ENCODE assay signal across 8 cellular contexts in the genomic region with DNA sequence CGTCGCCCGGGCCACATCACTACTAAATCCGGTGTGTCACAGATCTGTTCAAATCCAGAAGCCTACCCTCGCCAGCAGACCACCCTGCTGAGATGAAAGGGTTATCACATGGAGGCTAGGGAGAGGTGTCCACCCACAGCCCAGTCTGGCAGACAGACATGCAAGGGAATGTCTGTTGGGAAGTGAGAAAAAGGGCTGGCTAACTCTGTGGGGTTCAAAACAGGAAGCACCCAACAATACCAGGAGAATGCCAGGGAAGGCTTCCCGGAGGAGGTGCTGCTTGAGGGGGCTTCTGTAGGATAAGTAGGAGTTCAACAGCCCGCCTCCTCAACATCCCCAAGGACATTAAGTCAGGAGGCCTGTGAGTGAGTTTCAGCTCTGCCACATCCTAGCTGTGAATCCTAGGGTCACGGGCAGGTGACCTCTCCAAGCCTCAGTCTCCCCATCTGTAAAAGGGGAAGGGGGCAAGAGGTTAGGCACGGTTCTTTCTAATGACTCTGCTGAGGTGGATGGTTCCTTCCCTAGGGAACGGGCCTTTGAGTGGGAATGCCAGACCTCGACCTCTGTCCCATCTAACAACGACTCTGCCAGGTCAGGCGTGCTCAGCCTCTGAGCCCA. TPM values are rescaled to one million over a fixed set of nuclear protein-coding genes. Genes with fewer than 3 reads are reported as not detected.
DNase-seq lines count a peak whose midpoint lies in the region; ATAC-seq and TF ChIP-seq lines count a peak whose summit lies in the region.

No MANE protein-coding gene starts in this region.

- peak overlapping the region; percentile 74 for H3K4me3 Mint-ChIP-seq in mesothelial cell of epicardium

- ATAC-seq in heart right ventricle (no peak), Right ventricle myocardium inferior (no peak)

- peak overlapping the region; percentile 69 to 98 (median 96) for H3K4me3 ChIP-seq in heart right ventricle
- peak overlapping the region; percentile 62 for H3K4me3 ChIP-seq in brain microvascular endothelial cell (ENCODE audit: low read depth, low read length)
- peak overlapping the region; percentile 55 to 75 for H3K4me3 ChIP-seq in vagina

- H3K4me1 ChIP-seq in heart right ventricle = peaks cover 4 to 81% (median 51%) of the 10 kb centered on the region in 9 donors
- H3K4me1 ChIP-seq in vagina = peaks cover 25% of the 10 kb centered on the region

- H3K27me3 Mint-ChIP-seq in mesothelial cell of epicardium (ENCODE audit: low read depth) = peaks cover 7% of the 10 kb centered on the region

- no peaks in the 10 kb centered on the region for H3K27me3 ChIP-seq in heart right ventricle
- no peaks in the 10 kb centered on the region for H3K27me3 ChIP-seq in brain microvascular endothelial cell (replicated peaks)
- H3K27me3 ChIP-seq in vagina = no peaks in the 10 kb centered on the region

- WGBS in heart right ventricle, 2 donors = 57 to 60% methylated on average over 13 of the region's 13 CpGs

- H3K4me1 Mint-ChIP-seq in mesothelial cell of epicardium = peaks cover 17% of the 10 kb centered on the region

- H3K27ac ChIP-seq in heart right ventricle = peak overlapping the region in 9 of 10 donors; percentile 78 to 95 (median 88)
- H3K27ac ChIP-seq in brain microvascular endothelial cell = peak overlapping the region; percentile 71
- H3K27ac ChIP-seq in vagina = peak overlapping the region; percentile 80

- in situ Hi-C loops in brain microvascular endothelial cell (cut with HindIII; ENCODE audit: low pct_ligation_motif_present, low sequenced_read_pairs) = no loop called here

- intact Hi-C loops in heart right ventricle (cut with DNase I) (loop anchor here in 8 of 10 donors (2.0 to 10.0 kb wide), 7 partner anchors 37 to 104 kb away; partner anchors contain the start of gene TFIP11 (in 5 of the 8)), Right ventricle myocardium inferior (cut with DNase I) (loop anchor here (1.0 kb wide), 1 partner anchor 86 kb away; no protein-coding TSS in a partner anchor), vagina (cut with DNase I) (no loop called here)

- DNase-seq in heart right ventricle (no peak), Right ventricle myocardium inferior (ENCODE audit: missing footprints) (no peak), brain microvascular endothelial cell (no peak), mesothelial cell of epicardium (ENCODE audit: low spot score in 2 of 2, unreplicated experiment in 2 of 2) (no peak), vagina (ENCODE audit: extremely low spot score in 2 of 2) (no peak), HEK293T (ENCODE audit: extremely low spot score) (no peak), HPDE6-E6E7 (ENCODE audit: extremely low spot score) (no peak), NCI-H1417 (lab: John Stamatoyannopoulos, UW) (no peak)

- peak overlapping the region; percentile 43 for H3K27ac Mint-ChIP-seq in mesothelial cell of epicardium

- POLR2A ChIA-PET in HEK293T (lab: Yijun Ruan, JAX) = no interaction called here

- H3K9me3 Mint-ChIP-seq in mesothelial cell of epicardium = peaks cover 4% of the 10 kb centered on the region

- H3K9me3 ChIP-seq in heart right ventricle (peaks cover 0 to 5% (median 0%) of the 10 kb centered on the region in 11 donors), vagina (no peaks in the 10 kb centered on the region)

- CTCF ChIA-PET in HEK293T (lab: Yijun Ruan, JAX) = no interaction called here

- no peaks in the 10 kb centered on the region for H3K36me3 Mint-ChIP-seq in mesothelial cell of epicardium

- no peak for TF ChIP-seq POLR2A in vagina (IDR thresholded peaks at IDR 0.05)

- H3K36me3 ChIP-seq in heart right ventricle (no peaks in the 10 kb centered on the region), brain microvascular endothelial cell (replicated peaks) (no peaks in the 10 kb centered on the region), vagina (no peaks in the 10 kb centered on the region)

- TF ChIP-seq CTCF in heart right ventricle (IDR thresholded peaks at IDR 0.05) (no peak), brain microvascular endothelial cell (IDR thresholded peaks at IDR 0.05; ENCODE audit: low read depth, low read length, missing control alignments) (no peak), mesothelial cell of epicardium (IDR thresholded peaks at IDR 0.05; ENCODE audit: unreplicated experiment) (no peak), vagina (IDR thresholded peaks at IDR 0.05) (no peak)

TF ChIP-seq in HEK293T, 16 proteins besides CTCF, POLR2A, EP300 and RAD21:
- TF ChIP-seq, protein P1, sequence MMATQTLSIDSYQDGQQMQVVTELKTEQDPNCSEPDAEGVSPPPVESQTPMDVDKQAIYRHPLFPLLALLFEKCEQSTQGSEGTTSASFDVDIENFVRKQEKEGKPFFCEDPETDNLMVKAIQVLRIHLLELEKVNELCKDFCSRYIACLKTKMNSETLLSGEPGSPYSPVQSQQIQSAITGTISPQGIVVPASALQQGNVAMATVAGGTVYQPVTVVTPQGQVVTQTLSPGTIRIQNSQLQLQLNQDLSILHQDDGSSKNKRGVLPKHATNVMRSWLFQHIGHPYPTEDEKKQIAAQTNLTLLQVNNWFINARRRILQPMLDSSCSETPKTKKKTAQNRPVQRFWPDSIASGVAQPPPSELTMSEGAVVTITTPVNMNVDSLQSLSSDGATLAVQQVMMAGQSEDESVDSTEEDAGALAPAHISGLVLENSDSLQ (IDR thresholded peaks at IDR 0.05) = no peak
- TF ChIP-seq NFRKB (IDR thresholded peaks at IDR 0.05) (no peak), ARNT (IDR thresholded peaks at IDR 0.05) (no peak), ELF4 (IDR thresholded peaks at IDR 0.05) (no peak), LEF1 (IDR thresholded peaks at IDR 0.05; ENCODE audit: borderline replicate concordance) (no peak), TARDBP (IDR thresholded peaks at IDR 0.05) (no peak), HDGF (IDR thresholded peaks at IDR 0.05; ENCODE audit: borderline replicate concordance) (no peak), SUZ12 (IDR thresholded peaks at IDR 0.05) (no peak), SP1 (IDR thresholded peaks at IDR 0.05) (no peak), BHLHE40 (IDR thresholded peaks at IDR 0.05; ENCODE audit: borderline replicate concordance) (no peak), FOXA1 (IDR thresholded peaks at IDR 0.05) (no peak), ZNF384 (IDR thresholded peaks at IDR 0.05) (no peak), L3MBTL2 (conservative IDR thresholded peaks at IDR 0.05) (no peak), FOXK2 (IDR thresholded peaks at IDR 0.05) (no peak), FOXM1 (IDR thresholded peaks at IDR 0.05; ENCODE audit: borderline replicate concordance) (no peak), CTBP1 (IDR thresholded peaks at IDR 0.05; ENCODE audit: borderline replicate concordance) (no peak)

RNA-seq across cellular contexts. Expression of gene TPST2, which starts 1.1 kb away (rescaled TPM):
- total RNA-seq in heart right ventricle (10 to 100 TPM; 11.1 to 35.1 (median 19.0) TPM), Right ventricle myocardium inferior (29.1 TPM), mesothelial cell of epicardium (17.2 to 19.4 TPM (median 18.5 TPM) in 3 replicates), vagina (96.3 TPM)
- polyA plus RNA-seq in heart right ventricle = 10 to 100 TPM; 27.8 to 41.5 TPM

RNA-seq across cellular contexts. Expression of gene CRYBB1, which starts 29.0 kb away (rescaled TPM):
- total RNA-seq in heart right ventricle (1 to 10 TPM in 1 of 10 donors, under 1 TPM in 6, not detected in 3; 0.24 to 2.5 (median 0.71) TPM), Right ventricle myocardium inferior (0.87 TPM), mesothelial cell of epicardium (not detected in 3 replicates), vagina (not detected)
- polyA plus RNA-seq in heart right ventricle = under 1 TPM; 0.37 to 0.48 TPM

RNA-seq across cellular contexts. Expression of gene CRYBA4, which starts 32.9 kb away (rescaled TPM):
- total RNA-seq in heart right ventricle (under 1 TPM in 1 of 10 donors, not detected in 9; 0.42 TPM), Right ventricle myocardium inferior (not detected), mesothelial cell of epicardium (not detected in 3 replicates), vagina (not detected)
- not detected for polyA plus RNA-seq in heart right ventricle
